ENCODE assay signal across 8 cellular contexts in the genomic region with DNA sequence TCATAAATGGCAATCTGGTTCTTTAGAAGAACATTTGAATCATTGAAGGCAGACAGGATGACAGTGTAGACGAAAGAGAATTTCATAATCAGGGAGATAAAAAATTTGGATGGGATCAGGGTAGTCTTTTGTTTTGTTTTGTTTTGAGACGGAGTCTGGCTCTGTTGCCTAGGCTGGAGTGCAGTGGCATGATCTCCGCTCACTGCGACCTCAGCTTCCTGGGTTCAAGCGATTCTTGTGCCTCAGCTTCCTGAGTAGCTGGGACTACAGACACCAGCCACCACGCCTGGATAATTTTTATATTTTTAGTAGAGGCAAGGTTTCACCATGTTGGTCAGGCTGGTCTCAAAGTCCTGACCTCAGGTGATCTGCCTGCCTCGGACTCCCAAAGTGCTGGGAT. TPM values are rescaled to one million over a fixed set of nuclear protein-coding genes. Genes with fewer than 3 reads are reported as not detected.
DNase-seq lines count a peak whose midpoint lies in the region; ATAC-seq, FAIRE-seq and TF ChIP-seq lines count a peak whose summit lies in the region.
"Not testable (repeated sequence)": the region's sequence is repeated elsewhere in the genome, so short reads cannot be mapped to it uniquely, and the experiment has no call there.

No MANE protein-coding gene starts in this region.

- not testable (repeated sequence) for H3K27me3 ChIP-seq in CD4-positive, CD25-positive, alpha-beta regulatory T cell (ENCODE audit: control insufficient read depth, insufficient read depth, low read length); astrocyte (ENCODE audit: insufficient read depth, low read length); thyroid gland

- H3K4me1 Mint-ChIP-seq in CD4-positive, CD25-positive, alpha-beta regulatory T cell = peaks cover 31 to 67% (median 49%) of the 10 kb centered on the region in 4 donors
- H3K4me1 Mint-ChIP-seq in IgD-negative memory B cell (peaks cover 35 to 36% (median 35%) of the 10 kb centered on the region in 3 donors), activated B cell treated with CpG ODN at 0.5 μM for 24 hours (peaks cover 58% of the 10 kb centered on the region), astrocyte (ENCODE audit: low read depth, unreplicated experiment) (peaks cover 11% of the 10 kb centered on the region), nephron progenitor cell (peaks cover 49% of the 10 kb centered on the region)
- peaks cover 41% of the 10 kb centered on the region for H3K4me1 Mint-ChIP-seq in activated T-cell treated with anti-CD3 and anti-CD28 coated beads, Interleukin-2, amount 50 U/mL, for 72 hours (ENCODE audit: low read depth)

- peak overlapping the region; percentile 12 to 48 (median 43) for H3K27ac Mint-ChIP-seq in CD4-positive, CD25-positive, alpha-beta regulatory T cell
- H3K27ac Mint-ChIP-seq in IgD-negative memory B cell (peak overlapping the region; percentile 28 to 89 (median 73)), activated B cell treated with CpG ODN at 0.5 μM for 24 hours (peak overlapping the region; percentile 43), astrocyte (ENCODE audit: unreplicated experiment) (peak overlapping the region; percentile 80)
- peak overlapping the region; percentile 50 for H3K27ac Mint-ChIP-seq in activated T-cell treated with anti-CD3 and anti-CD28 coated beads, Interleukin-2, amount 50 U/mL, for 72 hours
- H3K27ac Mint-ChIP-seq in nephron progenitor cell = not testable (repeated sequence)

- not testable (repeated sequence) for H3K9ac ChIP-seq in astrocyte (ENCODE audit: low read length)

- FAIRE-seq in astrocyte (lab: Jason Lieb, UNC) = not testable (repeated sequence)

- H3K9me3 Mint-ChIP-seq in CD4-positive, CD25-positive, alpha-beta regulatory T cell; IgD-negative memory B cell; activated B cell treated with CpG ODN at 0.5 μM for 24 hours; activated T-cell treated with anti-CD3 and anti-CD28 coated beads, Interleukin-2, amount 50 U/mL, for 72 hours; astrocyte (ENCODE audit: unreplicated experiment); nephron progenitor cell: not testable (repeated sequence)

- H2AFZ ChIP-seq in astrocyte (ENCODE audit: low read depth, low read length) = not testable (repeated sequence)

- not testable (repeated sequence) for H3K27ac ChIP-seq in CD4-positive, CD25-positive, alpha-beta regulatory T cell (ENCODE audit: insufficient read depth, low read length, poor library complexity, severe bottlenecking); astrocyte (ENCODE audit: low read depth, low read length)
- peak overlapping the region; percentile 36 to 93 (median 76) for H3K27ac ChIP-seq in thyroid gland

- intact Hi-C loops in activated B cell treated with CpG ODN at 0.5 μM for 24 hours (cut with micrococcal nuclease) = loop anchor here (5.0 kb wide), 2 partner anchors 402 to 483 kb away; a partner anchor contains a TSS
- intact Hi-C loops in thyroid gland (cut with DNase I) = not testable (repeated sequence)

- H3K36me3 Mint-ChIP-seq in CD4-positive, CD25-positive, alpha-beta regulatory T cell = peaks cover 22% of the 10 kb centered on the region
- H3K36me3 Mint-ChIP-seq in IgD-negative memory B cell; astrocyte (ENCODE audit: low read depth, unreplicated experiment): not testable (repeated sequence)
- peaks cover 39% of the 10 kb centered on the region for H3K36me3 Mint-ChIP-seq in activated B cell treated with CpG ODN at 0.5 μM for 24 hours (ENCODE audit: low read depth)
- peaks cover 7 to 20% of the 10 kb centered on the region in 2 donors for H3K36me3 Mint-ChIP-seq in activated T-cell treated with anti-CD3 and anti-CD28 coated beads, Interleukin-2, amount 50 U/mL, for 72 hours (ENCODE audit: insufficient read depth in 2 of 2)
- peaks cover 38% of the 10 kb centered on the region for H3K36me3 Mint-ChIP-seq in nephron progenitor cell (ENCODE audit: low read depth)

- DNase-seq in CD4-positive, CD25-positive, alpha-beta regulatory T cell = peak in 1 of 3 donors; percentile 29
- not testable (repeated sequence) for DNase-seq in activated B cell treated with CpG ODN at 0.5 μM for 24 hours; activated T-cell treated with anti-CD3 and anti-CD28 coated beads, Interleukin-2, amount 50 U/mL, for 72 hours; astrocyte (ENCODE audit: low read depth); nephron progenitor cell; thyroid gland
- peak; percentile 41 for DNase-seq in fibroblast of pulmonary artery (ENCODE audit: low read depth)

- peaks cover 54% of the 10 kb centered on the region for H4K20me1 ChIP-seq in astrocyte (ENCODE audit: insufficient read depth, low read length)

- not testable (repeated sequence) for TF ChIP-seq CTCF in activated B cell treated with CpG ODN at 0.5 μM for 24 hours (IDR thresholded peaks at IDR 0.05); astrocyte (IDR thresholded peaks at IDR 0.05; ENCODE audit: insufficient read depth, low read depth, low read length); fibroblast of pulmonary artery (IDR thresholded peaks at IDR 0.05; ENCODE audit: low read length, missing control alignments); nephron progenitor cell (IDR thresholded peaks at IDR 0.05); thyroid gland (IDR thresholded peaks at IDR 0.05)

- ATAC-seq in CD4-positive, CD25-positive, alpha-beta regulatory T cell (ENCODE audit: low read depth in 2 of 2); activated B cell treated with CpG ODN at 0.5 μM for 24 hours (ENCODE audit: low read depth); activated T-cell treated with anti-CD3 and anti-CD28 coated beads, Interleukin-2, amount 50 U/mL, for 72 hours (replicated peaks in 1 of 2): not testable (repeated sequence)

- H3K27me3 Mint-ChIP-seq in CD4-positive, CD25-positive, alpha-beta regulatory T cell; IgD-negative memory B cell; activated B cell treated with CpG ODN at 0.5 μM for 24 hours; activated T-cell treated with anti-CD3 and anti-CD28 coated beads, Interleukin-2, amount 50 U/mL, for 72 hours (ENCODE audit: low read depth); astrocyte (ENCODE audit: low read depth, unreplicated experiment); nephron progenitor cell (ENCODE audit: low read depth, poor library complexity): not testable (repeated sequence)

- H3K4me3 Mint-ChIP-seq in CD4-positive, CD25-positive, alpha-beta regulatory T cell = peak overlapping the region; percentile 60 to 99 (median 95)
- H3K4me3 Mint-ChIP-seq in IgD-negative memory B cell (peak overlapping the region in 3 of 4 donors; percentile 54 to 91 (median 90)), activated B cell treated with CpG ODN at 0.5 μM for 24 hours (peak overlapping the region; percentile 54), astrocyte (ENCODE audit: unreplicated experiment) (peak overlapping the region; percentile 62), nephron progenitor cell (peak overlapping the region; percentile 43)
- H3K4me3 Mint-ChIP-seq in activated T-cell treated with anti-CD3 and anti-CD28 coated beads, Interleukin-2, amount 50 U/mL, for 72 hours = peak overlapping the region; percentile 95 to 99

- H3K9me3 ChIP-seq in CD4-positive, CD25-positive, alpha-beta regulatory T cell (ENCODE audit: control insufficient read depth in 2 of 2, low read length in 2 of 2); astrocyte (ENCODE audit: insufficient read depth, low read depth, low read length); thyroid gland: not testable (repeated sequence)

- CTCF ChIA-PET in activated B cell treated with CpG ODN at 0.5 μM for 24 hours (lab: Charles Lee) = not testable (repeated sequence)

- WGBS in thyroid gland, 2 donors = 80 to 85% methylated on average over 7 of the region's 7 CpGs

- H3K4me2 ChIP-seq in astrocyte (ENCODE audit: low read length) = not testable (repeated sequence)

- H3K4me1 ChIP-seq in CD4-positive, CD25-positive, alpha-beta regulatory T cell (ENCODE audit: control insufficient read depth, insufficient read depth, low read length, poor library complexity, severe bottlenecking) = peaks cover 27% of the 10 kb centered on the region
- not testable (repeated sequence) for H3K4me1 ChIP-seq in astrocyte (ENCODE audit: insufficient read depth, low read length)
- H3K4me1 ChIP-seq in thyroid gland = peaks cover 36 to 42% of the 10 kb centered on the region in 2 donors

- TF ChIP-seq POLR2A in thyroid gland (IDR thresholded peaks at IDR 0.05) = not testable (repeated sequence)

- H3K79me2 ChIP-seq in astrocyte (ENCODE audit: insufficient read depth, low read length) = peaks cover 71% of the 10 kb centered on the region

- POLR2A ChIA-PET in activated B cell treated with CpG ODN at 0.5 μM for 24 hours (lab: Charles Lee) = interaction anchor here (0.7 to 7.2 kb wide), 2 partner anchors 21 to 23 kb away, joined by 5 to 201 read pairs; a partner anchor contains a TSS

- H3K36me3 ChIP-seq in CD4-positive, CD25-positive, alpha-beta regulatory T cell (ENCODE audit: control insufficient read depth, insufficient read depth, low read length); astrocyte (ENCODE audit: insufficient read depth, low read length); thyroid gland: not testable (repeated sequence)

- H3K4me3 ChIP-seq in CD4-positive, CD25-positive, alpha-beta regulatory T cell (ENCODE audit: low read depth, low read length) = peak overlapping the region; percentile 32
- H3K4me3 ChIP-seq in astrocyte (ENCODE audit: insufficient read depth, low read depth, low read length); fibroblast of pulmonary artery (replicated peaks; ENCODE audit: low read depth, low read length); thyroid gland (replicated peaks in 1 of 3): not testable (repeated sequence)

RNA-seq across cellular contexts. Expression of a gene that starts 2.4 kb away (rescaled TPM):
- 65.4 TPM for total RNA-seq in CD4-positive, CD25-positive, alpha-beta regulatory T cell
- polyA plus RNA-seq in CD4-positive, CD25-positive, alpha-beta regulatory T cell = 10 to 100 TPM; 34.0 to 40.7 (median 35.4) TPM
- polyA plus RNA-seq in IgD-negative memory B cell = 33.7 TPM
- 46.6 and 53.9 TPM in 2 replicates for total RNA-seq in activated B cell treated with CpG ODN at 0.5 μM for 24 hours
- total RNA-seq in activated T-cell treated with anti-CD3 and anti-CD28 coated beads, Interleukin-2, amount 50 U/mL, for 72 hours = 10 to 100 TPM; 40.0 to 51.9 TPM
- total RNA-seq in astrocyte = 51.2 and 54.4 TPM in 2 replicates
- total RNA-seq in thyroid gland = 100 to 1,000 TPM in 2 of 4 donors, 10 to 100 TPM in 2; 92.6 to 140 (median 104) TPM

RNA-seq across cellular contexts. Expression of a gene that starts 22.9 kb away (rescaled TPM):
- 167 TPM for total RNA-seq in CD4-positive, CD25-positive, alpha-beta regulatory T cell
- 100 to 1,000 TPM; 132 to 156 (median 147) TPM for polyA plus RNA-seq in CD4-positive, CD25-positive, alpha-beta regulatory T cell
- 147 TPM for polyA plus RNA-seq in IgD-negative memory B cell
- total RNA-seq in activated B cell treated with CpG ODN at 0.5 μM for 24 hours (118 and 119 TPM in 2 replicates), astrocyte (620 and 650 TPM in 2 replicates), thyroid gland (100 to 1,000 TPM; 202 to 921 (median 592) TPM)
- total RNA-seq in activated T-cell treated with anti-CD3 and anti-CD28 coated beads, Interleukin-2, amount 50 U/mL, for 72 hours = 100 to 1,000 TPM; 211 to 290 TPM

Comparison
In these comparisons a context has a peak if more than half of its experiments do, and no peak if none do; other contexts are left out.
1. H3K4me3 Mint-ChIP-seq: peak in every context shown above with its lines; median percentile 97 in activated T-cell treated with anti-CD3 and anti-CD28 coated beads, Interleukin-2, amount 50 U/mL, for 72 hours; 95 in CD4-positive, CD25-positive, alpha-beta regulatory T cell; 90 in IgD-negative memory B cell; 62 in astrocyte; 54 in activated B cell treated with CpG ODN at 0.5 μM for 24 hours; 43 in nephron progenitor cell.